8 cellular contexts compared by ENCODE assay signal in genomic region chr10:5684318-5684970, GRCh38. TPM values are rescaled to one million over a fixed set of nuclear protein-coding genes. Genes with fewer than 3 reads are reported as not detected.
DNase-seq lines count a peak whose midpoint lies in the region; ATAC-seq, FAIRE-seq and TF ChIP-seq lines count a peak whose summit lies in the region.

TASOR2 (plus strand) TSS chr10:5684838; CDS start chr10:5720643, 35,805 bp downstream.

- peak; percentile 58 for TF ChIP-seq POLR2A in H54 (IDR thresholded peaks at IDR 0.05; ENCODE audit: low read depth, low read length)

- H3K27ac Mint-ChIP-seq in natural killer cell, result peak within 1 kb of the TSS; percentile 95 to 99

- peak; percentile 98 for DNase-seq in EL
- DNase-seq in H54 (ENCODE audit: insufficient read length, low spot score), result peak; percentile 85
- DNase-seq in M059J (ENCODE audit: low read depth), result peak; percentile 94
- peak; percentile 96 to 98 for DNase-seq in SHP77 (lab: John Stamatoyannopoulos, UW)
- DNase-seq in activated effector memory CD4-positive, alpha-beta T cell treated with Interleukin-2 at 50 U/mL for 16 hours, result peak; percentile 93
- DNase-seq in fibroblast of peridontal ligament (ENCODE audit: extremely low read depth), result peak; percentile 96
- DNase-seq in natural killer cell, result peak; percentile 92
- DNase-seq in stimulated activated naive CD4-positive, alpha-beta T cell treated with Interleukin-2 at 50 U/mL for 16 hours (lab: John Stamatoyannopoulos, UW), result peak; percentile 95

- H3K9me3 Mint-ChIP-seq in natural killer cell, result no peaks in the 10 kb centered on the region

- no peaks in the 10 kb centered on the region for H3K36me3 Mint-ChIP-seq in natural killer cell

- intact Hi-C loops in natural killer cell (cut with micrococcal nuclease), result loop anchor here (1.0 to 2.0 kb wide), 3 partner anchors 8 to 129 kb away; partner anchors contain the start of gene GDI2

- peaks cover under 1 to 12% of the 10 kb centered on the region in 2 donors for H3K27me3 Mint-ChIP-seq in natural killer cell (ENCODE audit: low read depth in 2 of 2)

- peak; percentile 85 for FAIRE-seq in H54 (lab: Jason Lieb, UNC)

- H3K4me3 Mint-ChIP-seq in natural killer cell, result peak within 1 kb of the TSS; percentile 97

- peak; percentile 80 to 91 (median 86) for ATAC-seq in natural killer cell

- TF ChIP-seq CTCF in natural killer cell (IDR thresholded peaks at IDR 0.05), result no peak

- H3K4me1 Mint-ChIP-seq in natural killer cell, result peaks cover 33 to 36% of the 10 kb centered on the region in 2 donors

RNA-seq across cellular contexts. Expression of gene TASOR2, which starts in this region (rescaled TPM):
- total RNA-seq in M059J (2014; rRNA removed; shearing (Covaris generic)), result 34.6 and 55.0 TPM in 2 replicates
- total RNA-seq in natural killer cell, result 10 to 100 TPM; 64.4 to 88.7 (median 66.4) TPM

Comparison
In these comparisons a context has a peak if more than half of its experiments do, and no peak if none do; other contexts are left out.
1. Peak in every context shown above with its lines: DNase-seq and ATAC-seq.